In genomic region chr12:25266522-25266921, GRCh38 we compare ENCODE assay signal across 19 cellular contexts.
"Had no signal": no experiment of that assay in that cellular context is flagged by ENCODE, and none has a peak within 500 bp of the region (broad histone marks: within the 10 kb centered on the region; RNA-seq: fewer than 3 reads in every experiment).

No MANE protein-coding gene starts in this region.

- H3K4me3 Mint-ChIP-seq: activated naive CD4-positive, alpha-beta T cell treated with anti-CD3 and anti-CD28 coated beads, Interleukin-2, amount 50 U/mL, for 24 hours; activated T-cell treated with anti-CD3 and anti-CD28 coated beads, Interleukin-2, amount 50 U/mL, for 72 hours; natural killer cell; stimulated activated naive CD8-positive, alpha-beta T cell treated with anti-CD3 and anti-CD28 coated beads, Interleukin-15, amount 100 ng/mL, for 72 hours had no signal

- H3K4me1 ChIP-seq: adrenal gland, lower lobe of right lung, pancreas, right lobe of liver, suprapubic skin had no signal

- H3K27me3 Mint-ChIP-seq: activated naive CD4-positive, alpha-beta T cell treated with anti-CD3 and anti-CD28 coated beads, Interleukin-2, amount 50 U/mL, for 24 hours; stimulated activated naive CD8-positive, alpha-beta T cell treated with anti-CD3 and anti-CD28 coated beads, Interleukin-15, amount 100 ng/mL, for 72 hours had no signal

- H3K27ac ChIP-seq: adrenal gland, lower lobe of right lung, pancreas, right lobe of liver, suprapubic skin had no signal

- H3K4me2 ChIP-seq: smooth muscle cell had no signal

- H3K4me3 ChIP-seq: adrenal gland, dorsolateral prefrontal cortex, lower lobe of right lung, pancreas, right lobe of liver, smooth muscle cell, suprapubic skin had no signal

- H3K36me3 Mint-ChIP-seq: activated naive CD4-positive, alpha-beta T cell treated with anti-CD3 and anti-CD28 coated beads, Interleukin-2, amount 50 U/mL, for 24 hours; natural killer cell had no signal

- H3K36me3 ChIP-seq: adrenal gland, lower lobe of right lung, pancreas, right lobe of liver, suprapubic skin had no signal

- H3K9me3 ChIP-seq: adrenal gland, lower lobe of right lung, pancreas, right lobe of liver, suprapubic skin had no signal

- DNase-seq: activated CD4-positive, alpha-beta T cell treated with anti-CD3 and anti-CD28 coated beads, Interleukin-2, amount 50 U/mL, for 1 hour; activated CD8-positive, alpha-beta memory T cell treated with anti-CD3 and anti-CD28 coated beads, Interleukin-2, amount 50 U/mL, for 48 hours; activated gamma-delta T cell; activated T-cell treated with anti-CD3 and anti-CD28 coated beads, Interleukin-2, amount 50 U/mL, for 72 hours; adrenal gland; dorsolateral prefrontal cortex; foreskin melanocyte; glutamatergic neuron; hypothalamus; lower lobe of right lung; natural killer cell; pancreas; right lobe of liver; stimulated activated CD4-positive, alpha-beta T cell treated with anti-CD3 and anti-CD28 coated beads, Interleukin-4, amount 100 ng/mL, for 1 hour; stimulated activated naive CD8-positive, alpha-beta T cell treated with anti-CD3 and anti-CD28 coated beads, Interleukin-15, amount 100 ng/mL, for 72 hours; trophoblast cell had no signal

- H3K27me3 ChIP-seq: adrenal gland, dorsolateral prefrontal cortex, pancreas, right lobe of liver, suprapubic skin had no signal

- H3K9me3 Mint-ChIP-seq: activated naive CD4-positive, alpha-beta T cell treated with anti-CD3 and anti-CD28 coated beads, Interleukin-2, amount 50 U/mL, for 24 hours; activated T-cell treated with anti-CD3 and anti-CD28 coated beads, Interleukin-2, amount 50 U/mL, for 72 hours; natural killer cell; stimulated activated naive CD8-positive, alpha-beta T cell treated with anti-CD3 and anti-CD28 coated beads, Interleukin-15, amount 100 ng/mL, for 72 hours had no signal

- H3K27ac Mint-ChIP-seq: activated naive CD4-positive, alpha-beta T cell treated with anti-CD3 and anti-CD28 coated beads, Interleukin-2, amount 50 U/mL, for 24 hours; activated T-cell treated with anti-CD3 and anti-CD28 coated beads, Interleukin-2, amount 50 U/mL, for 72 hours; natural killer cell; stimulated activated naive CD8-positive, alpha-beta T cell treated with anti-CD3 and anti-CD28 coated beads, Interleukin-15, amount 100 ng/mL, for 72 hours had no signal
